Comparison of ENCODE assay signal across 2 cellular contexts in genomic region chr2:134946073-134946472, GRCh38.
TF ChIP-seq lines count a peak whose summit lies in the region.

No MANE protein-coding gene starts in this region.

TF ChIP-seq in HepG2, 621 proteins besides CTCF, POLR2A, EP300 and RAD21:
- TF ChIP-seq IKZF5 (CRISPR knock-in tag; IDR thresholded peaks at IDR 0.05) = no peak
- peak; percentile 72 for TF ChIP-seq RBM22 (optimal IDR thresholded peaks at IDR 0.05; ENCODE audit: low read length)
- no peak for TF ChIP-seq THAP11 (CRISPR knock-in tag; IDR thresholded peaks at IDR 0.05)
- TF ChIP-seq ZNF652 (CRISPR knock-in tag; IDR thresholded peaks at IDR 0.05; ENCODE audit: borderline replicate concordance, low read depth) = peak; percentile 59

TF ChIP-seq in HEK293, 187 proteins besides CTCF, POLR2A, EP300 and RAD21:
- TF ChIP-seq SCRT2 (tag by site-specific recombination; IDR thresholded peaks at IDR 0.05) (0 out of 2 replicates have a peak, but pooled peaks have one; percentile 21), GLI4 (tag by site-specific recombination; IDR thresholded peaks at IDR 0.05) (no peak)
